In the genomic region with DNA sequence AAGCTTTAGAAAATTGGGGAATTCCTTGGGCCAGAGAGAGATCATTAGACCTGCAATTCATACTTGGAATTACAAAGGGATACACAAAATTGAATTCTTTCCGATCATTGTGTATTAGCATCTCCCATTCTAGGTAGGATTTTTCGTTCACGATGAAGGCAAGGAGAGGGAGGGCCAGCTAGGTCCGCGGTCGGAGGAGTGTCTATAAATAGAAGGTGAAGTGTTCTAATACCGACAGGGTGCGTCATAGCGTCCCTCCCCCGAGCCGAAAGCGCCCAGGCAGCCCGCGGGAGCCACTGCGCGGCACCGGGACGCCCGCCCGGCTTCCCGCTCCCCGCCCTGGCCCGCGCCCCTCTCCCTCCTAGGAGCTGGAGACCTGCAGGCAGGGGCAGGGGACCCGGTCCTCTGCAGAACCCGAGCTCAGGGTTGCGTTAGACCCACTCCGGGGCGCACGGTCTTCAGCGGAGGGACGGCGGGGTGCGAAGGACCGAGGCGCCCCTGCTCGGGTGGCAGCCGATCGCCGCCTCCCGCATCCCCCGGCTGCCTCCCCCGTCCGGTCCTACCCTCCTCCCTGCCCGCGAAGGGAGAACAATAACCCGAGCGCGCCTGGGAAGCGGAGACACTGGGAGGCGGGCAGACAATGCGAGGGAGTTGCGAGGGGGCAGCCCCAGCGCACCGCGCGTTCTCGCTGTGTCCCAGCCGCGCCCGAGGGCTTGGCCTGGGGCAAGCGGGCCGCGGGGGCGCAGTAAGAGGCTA, we compare ENCODE assay signal across 8 cellular contexts.
DNase-seq lines count a peak whose midpoint lies in the region; ATAC-seq, FAIRE-seq and TF ChIP-seq lines count a peak whose summit lies in the region.

No MANE protein-coding gene starts in this region.

- CTCF ChIA-PET in activated CD4-positive, alpha-beta T cell treated with anti-CD3 and anti-CD28 coated beads, Interleukin-2, amount 10 ng/mL, durations not matched to agents 7 days and 5 days (lab: Charles Lee): interaction anchor here (0.7 to 1.5 kb wide), 6 partner anchors 13 to 245 kb away, joined by 3 to 11 read pairs (median 3); no protein-coding TSS in a partner anchor

- peak overlapping the region; percentile 87 for H3K4me3 Mint-ChIP-seq in activated CD4-positive, alpha-beta T cell treated with anti-CD3 and anti-CD28 coated beads, Interleukin-2, amount 10 ng/mL, durations not matched to agents 7 days and 5 days
- H3K4me3 Mint-ChIP-seq in dendritic cell treated with granulocyte-macrophage colony-stimulating factor and Interleukin-4, amounts not matched to agents 40 ng/mL and 50 ng/mL, for 4 days: peak overlapping the region; percentile 88

- H3K36me3 ChIP-seq in right lobe of liver: no peaks in the 10 kb centered on the region

- H3K27me3 Mint-ChIP-seq in activated CD4-positive, alpha-beta T cell treated with anti-CD3 and anti-CD28 coated beads, Interleukin-2, amount 10 ng/mL, durations not matched to agents 7 days and 5 days: peaks cover 4% of the 10 kb centered on the region
- peaks cover 2% of the 10 kb centered on the region for H3K27me3 Mint-ChIP-seq in dendritic cell treated with granulocyte-macrophage colony-stimulating factor and Interleukin-4, amounts not matched to agents 40 ng/mL and 50 ng/mL, for 4 days

- no peaks in the 10 kb centered on the region for H3K27me3 ChIP-seq in right lobe of liver

- H3K9me3 ChIP-seq in right lobe of liver: no peaks in the 10 kb centered on the region

- no peaks in the 10 kb centered on the region for H3K36me3 Mint-ChIP-seq in activated CD4-positive, alpha-beta T cell treated with anti-CD3 and anti-CD28 coated beads, Interleukin-2, amount 10 ng/mL, durations not matched to agents 7 days and 5 days (ENCODE audit: low read depth)
- H3K36me3 Mint-ChIP-seq in dendritic cell treated with granulocyte-macrophage colony-stimulating factor and Interleukin-4, amounts not matched to agents 40 ng/mL and 50 ng/mL, for 4 days (ENCODE audit: low read depth): peaks cover 8% of the 10 kb centered on the region

- intact Hi-C loops in dendritic cell treated with granulocyte-macrophage colony-stimulating factor and Interleukin-4, amounts not matched to agents 40 ng/mL and 50 ng/mL, for 4 days (cut with micrococcal nuclease): loop anchor here (1.0 to 5.0 kb wide), 2 partner anchors 17 to 64 kb away; no protein-coding TSS in a partner anchor
- intact Hi-C loops in right lobe of liver (cut with DNase I): no loop called here

- peaks cover 31% of the 10 kb centered on the region for H3K4me1 Mint-ChIP-seq in activated CD4-positive, alpha-beta T cell treated with anti-CD3 and anti-CD28 coated beads, Interleukin-2, amount 10 ng/mL, durations not matched to agents 7 days and 5 days
- peaks cover 42% of the 10 kb centered on the region for H3K4me1 Mint-ChIP-seq in dendritic cell treated with granulocyte-macrophage colony-stimulating factor and Interleukin-4, amounts not matched to agents 40 ng/mL and 50 ng/mL, for 4 days (ENCODE audit: low read depth)

- POLR2A ChIA-PET in activated CD4-positive, alpha-beta T cell treated with anti-CD3 and anti-CD28 coated beads, Interleukin-2, amount 10 ng/mL, durations not matched to agents 7 days and 5 days (lab: Charles Lee): interaction anchor here (1.0 kb wide), 1 partner anchor 17 kb away, joined by 5 read pairs; no protein-coding TSS in a partner anchor

- ATAC-seq in HG03439 (IDR thresholded peaks at IDR 0.05; ENCODE audit: unreplicated experiment) (peak; percentile 82), right lobe of liver (peak; percentile 92 to 97 (median 96))

- WGBS in right lobe of liver (ENCODE audit: insufficient coverage, low coverage, low lambda C conversion rate, missing lambda C conversion rate): 2% methylated on average over 10 of the region's 65 CpGs

- peak; percentile 96 for TF ChIP-seq POLR2A in right lobe of liver (IDR thresholded peaks at IDR 0.05)

- TF ChIP-seq CTCF in C4-2B (conservative IDR thresholded peaks at IDR 0.05): 0 out of 2 replicates have a peak, but pooled peaks have one; percentile 6
- TF ChIP-seq CTCF in right lobe of liver (IDR thresholded peaks at IDR 0.05): peak in 1 of 4 donors; percentile 31

- peak overlapping the region; percentile 68 to 80 (median 73) for H3K4me3 ChIP-seq in right lobe of liver

- H3K4me1 ChIP-seq in right lobe of liver: no peaks in the 10 kb centered on the region

- peak overlapping the region; percentile 96 for H3K27ac Mint-ChIP-seq in activated CD4-positive, alpha-beta T cell treated with anti-CD3 and anti-CD28 coated beads, Interleukin-2, amount 10 ng/mL, durations not matched to agents 7 days and 5 days
- peak overlapping the region; percentile 80 for H3K27ac Mint-ChIP-seq in dendritic cell treated with granulocyte-macrophage colony-stimulating factor and Interleukin-4, amounts not matched to agents 40 ng/mL and 50 ng/mL, for 4 days

- H3K9me3 Mint-ChIP-seq in activated CD4-positive, alpha-beta T cell treated with anti-CD3 and anti-CD28 coated beads, Interleukin-2, amount 10 ng/mL, durations not matched to agents 7 days and 5 days: no peaks in the 10 kb centered on the region
- H3K9me3 Mint-ChIP-seq in dendritic cell treated with granulocyte-macrophage colony-stimulating factor and Interleukin-4, amounts not matched to agents 40 ng/mL and 50 ng/mL, for 4 days: no peaks in the 10 kb centered on the region

- peak; percentile 69 for DNase-seq in GM19239 (ENCODE audit: insufficient read length, low spot score)
- peak; percentile 87 for DNase-seq in NCI-H510A (lab: John Stamatoyannopoulos, UW)
- peak; percentile 76 for DNase-seq in activated CD4-positive, alpha-beta T cell treated with anti-CD3 and anti-CD28 coated beads, Interleukin-2, amount 10 ng/mL, durations not matched to agents 7 days and 5 days
- DNase-seq in right lobe of liver: peak; percentile 91 to 92 (median 91)
- peak; percentile 77 for DNase-seq in stimulated activated CD4-positive, alpha-beta T cell treated with anti-CD3 and anti-CD28 coated beads, Interleukin-4, amount 100 ng/mL, for 24 hours

- FAIRE-seq in GM19239 (lab: Jason Lieb, UNC): peak; percentile 95

- H3K27ac ChIP-seq in C4-2B: peak overlapping the region; percentile 66
- peak overlapping the region; percentile 93 to 99 (median 98) for H3K27ac ChIP-seq in right lobe of liver

Comparison
In these comparisons a context has a peak if more than half of its experiments do, and no peak if none do; other contexts are left out.
1. Peak in every context shown above with its lines: DNase-seq, ATAC-seq, H3K4me3 ChIP-seq and H3K27ac ChIP-seq.